Comparison of ENCODE assay signal across 1 cellular context in the genomic region with DNA sequence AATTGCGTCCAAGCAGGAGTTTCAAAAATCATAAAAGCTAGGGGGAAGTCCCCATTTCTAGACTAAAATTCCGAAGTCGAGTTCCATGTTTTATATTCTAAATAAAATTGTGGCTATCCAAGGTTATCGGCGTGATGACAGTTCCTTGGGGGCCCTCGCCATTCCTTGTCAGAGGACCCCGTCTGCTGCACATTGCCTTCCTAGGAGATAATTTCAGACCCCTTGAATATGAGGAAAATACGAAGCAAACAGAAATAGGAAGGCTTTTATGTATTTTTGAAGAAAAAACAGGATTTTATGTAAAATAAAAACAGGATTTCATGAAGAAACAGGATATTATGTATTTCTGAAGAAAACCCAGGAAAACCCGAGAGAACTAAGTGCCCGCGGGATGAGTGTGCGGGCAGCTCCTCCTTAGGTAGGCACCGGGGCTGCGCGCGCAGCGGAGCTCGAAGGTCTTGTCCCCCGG.
TF ChIP-seq lines count a peak whose summit lies in the region.

No MANE protein-coding gene starts in this region.

TF ChIP-seq in A549, 52 proteins besides CTCF, POLR2A, EP300 and RAD21 (continued from another document):
- TF ChIP-seq REST (IDR thresholded peaks at IDR 0.05) = 0 out of 2 replicates have a peak, but pooled peaks have one; percentile 40
- TF ChIP-seq CHD4 (IDR thresholded peaks at IDR 0.05; ENCODE audit: borderline replicate concordance) = no peak
- TF ChIP-seq CBX8 (IDR thresholded peaks at IDR 0.05) = no peak
- no peak for TF ChIP-seq EHF (CRISPR knock-in tag; IDR thresholded peaks at IDR 0.05)
- TF ChIP-seq POLR2AphosphoS2 (conservative IDR thresholded peaks at IDR 0.05; ENCODE audit: low read length) = no peak
- TF ChIP-seq NR3C1 (IDR thresholded peaks at IDR 0.05) = no peak
- TF ChIP-seq ZNF302 (CRISPR knock-in tag; IDR thresholded peaks at IDR 0.05) = no peak
- TF ChIP-seq KDM5A (IDR thresholded peaks at IDR 0.05) = no peak
- no peak for TF ChIP-seq HDAC2 (IDR thresholded peaks at IDR 0.05)
- no peak for TF ChIP-seq HOXB13 (CRISPR knock-in tag; IDR thresholded peaks at IDR 0.05; ENCODE audit: low read depth)
